In genomic region chr15:72315706-72316370, GRCh38 we compare ENCODE assay signal across 17 cellular contexts. TPM values are rescaled to one million over a fixed set of nuclear protein-coding genes. Genes with fewer than 3 reads are reported as not detected.
DNase-seq lines count a peak whose midpoint lies in the region; ATAC-seq and TF ChIP-seq lines count a peak whose summit lies in the region.
"Had no signal": no experiment of that assay in that cellular context is flagged by ENCODE, and none has a peak within 500 bp of the region (broad histone marks: within the 10 kb centered on the region; RNA-seq: fewer than 3 reads in every experiment).

No MANE protein-coding gene starts in this region.

- DNase-seq in CD1c-positive myeloid dendritic cell (ENCODE audit: extremely low spot score) (peak; percentile 16), HT1080 (ENCODE audit: low read depth) (peak; percentile 13), NCI-H446 treated with DMSO at 0.1 percent for 48 hours (lab: John Stamatoyannopoulos, UW) (peak; percentile 28), neuronal stem cell (ENCODE audit: low spot score) (no peak), GM10248 (ENCODE audit: extremely low spot score) (no peak)
- no peak for DNase-seq in activated CD4-positive, CD25-positive, alpha-beta regulatory T cell (lab: John Stamatoyannopoulos, UW)
- DNase-seq: activated naive CD4-positive, alpha-beta T cell treated with Interleukin-2 at 50 U/mL for 16 hours; dermis blood vessel endothelial cell; HFFc6; PC-9; stimulated activated CD4-positive, alpha-beta T cell treated with anti-CD3 and anti-CD28 coated beads, Interleukin-12 subunit alpha, Interleukin-12 subunit beta, amount 100 ng/mL, for 4 hours; stimulated activated naive CD8-positive, alpha-beta T cell treated with anti-CD3 and anti-CD28 coated beads, Interleukin-15, amount 100 ng/mL, for 72 hours; T-helper 1 cell had no signal

- ATAC-seq in HG03095 (IDR thresholded peaks at IDR 0.05; ENCODE audit: unreplicated experiment): no peak
- ATAC-seq: activated CD4-positive, CD25-positive, alpha-beta regulatory T cell treated with anti-CD3 and anti-CD28 coated beads, Interleukin-2, amount 50 U/mL, for 24 hours; stimulated activated naive CD8-positive, alpha-beta T cell treated with anti-CD3 and anti-CD28 coated beads, Interleukin-15, amount 100 ng/mL, for 72 hours had no signal

- H3K9ac ChIP-seq in neuronal stem cell (ENCODE audit: low read depth, low read length, poor library complexity): no peak overlapping the region

- no peak overlapping the region for H3K27ac ChIP-seq in neuronal stem cell (replicated peaks; ENCODE audit: low read length)
- H3K27ac ChIP-seq: PC-9, vagina had no signal

- CTCF ChIA-PET in GM10248 (lab: Yijun Ruan, JAX): interaction anchor here (2.8 kb wide), 1 partner anchor 355 kb away, joined by 11 read pairs; no protein-coding TSS in a partner anchor

- no peaks in the 10 kb centered on the region for H3K9me3 Mint-ChIP-seq in brain
- H3K9me3 Mint-ChIP-seq: HFFc6 had no signal

- no peak overlapping the region for H2BK12ac ChIP-seq in neuronal stem cell (ENCODE audit: low read length)

- H4K8ac ChIP-seq in neuronal stem cell (ENCODE audit: low read depth, low read length): no peak overlapping the region

- H2BK120ac ChIP-seq in neuronal stem cell (ENCODE audit: low read depth, low read length): no peak overlapping the region

- H3K4me3 Mint-ChIP-seq in brain: peak overlapping the region in 4 of 5 experiments; percentile 38 to 89 (median 52)
- H3K4me3 Mint-ChIP-seq: HFFc6; stimulated activated naive CD8-positive, alpha-beta T cell treated with anti-CD3 and anti-CD28 coated beads, Interleukin-15, amount 100 ng/mL, for 72 hours had no signal

- H3K4me1 ChIP-seq in neuronal stem cell (ENCODE audit: control insufficient read depth in 2 of 2, insufficient read depth in 1 of 2, low read depth in 1 of 2, low read length in 2 of 2): peaks cover 2 to 3% of the 10 kb centered on the region in 2 donors

- POLR2A ChIA-PET in GM10248 (lab: Yijun Ruan, JAX): no interaction called here

- H3K4ac ChIP-seq in neuronal stem cell (ENCODE audit: low read length): no peak overlapping the region

- H3K27me3 ChIP-seq in neuronal stem cell (ENCODE audit: control insufficient read depth in 3 of 3, insufficient read depth in 3 of 3, low read depth in 1 of 3, low read length in 3 of 3): peaks cover 0 to 22% (median 19%) of the 10 kb centered on the region in 3 experiments
- H3K27me3 ChIP-seq: vagina had no signal

- H3K4me1 Mint-ChIP-seq in brain: peaks cover 55% of the 10 kb centered on the region

- H2BK15ac ChIP-seq in neuronal stem cell (ENCODE audit: low read length): no peak overlapping the region

- H3K18ac ChIP-seq in neuronal stem cell (ENCODE audit: low read length): no peak overlapping the region

- peaks cover 3% of the 10 kb centered on the region for H3K36me3 Mint-ChIP-seq in brain

- H4K91ac ChIP-seq in neuronal stem cell (ENCODE audit: low read depth, low read length, poor library complexity): no peak overlapping the region

- H3K4me3 ChIP-seq in neuronal stem cell (ENCODE audit: low read length in 2 of 2): no peak overlapping the region
- H3K4me3 ChIP-seq: PC-9, vagina had no signal

- peak overlapping the region in 3 of 5 experiments; percentile 56 to 88 (median 69) for H3K27ac Mint-ChIP-seq in brain
- H3K27ac Mint-ChIP-seq: HFFc6; stimulated activated naive CD8-positive, alpha-beta T cell treated with anti-CD3 and anti-CD28 coated beads, Interleukin-15, amount 100 ng/mL, for 72 hours had no signal

- no peak overlapping the region for H2AK5ac ChIP-seq in neuronal stem cell (ENCODE audit: low read depth, low read length)

- peaks cover 2% of the 10 kb centered on the region for H3K79me1 ChIP-seq in neuronal stem cell (ENCODE audit: low read depth, low read length)

- no CpG with 5 or more reads among the region's 6 CpGs for WGBS in neuronal stem cell (ENCODE audit: extremely low coverage in 2 of 2, insufficient read length in 2 of 2, insufficient replicate concordance in 1 of 2), 2 donors

- H3K4me2 ChIP-seq in neuronal stem cell (ENCODE audit: insufficient read depth, low read length, poor library complexity, severe bottlenecking): no peak overlapping the region
- H3K4me2 ChIP-seq: PC-9 had no signal

- H2BK5ac ChIP-seq in neuronal stem cell (ENCODE audit: low read length): no peak overlapping the region

- no peaks in the 10 kb centered on the region for H3K36me3 ChIP-seq in neuronal stem cell (replicated peaks in 1 of 2; ENCODE audit: control insufficient read depth in 2 of 2, insufficient read depth in 2 of 2, low read length in 2 of 2)
- H3K36me3 ChIP-seq: vagina had no signal

- no peaks in the 10 kb centered on the region for H3K9me3 ChIP-seq in neuronal stem cell (replicated peaks in 1 of 2; ENCODE audit: control insufficient read depth in 2 of 2, insufficient read depth in 1 of 2, low read depth in 1 of 2, low read length in 2 of 2)
- H3K9me3 ChIP-seq: vagina had no signal

- no peak overlapping the region for H3K23ac ChIP-seq in neuronal stem cell (ENCODE audit: low read depth, low read length, poor library complexity)

- H3K27me3 Mint-ChIP-seq in brain: peaks cover 7% of the 10 kb centered on the region

- no peak for TF ChIP-seq CTCF in brain (conservative IDR thresholded peaks at IDR 0.05)
- no peak for TF ChIP-seq CTCF in GM10248 (IDR thresholded peaks at IDR 0.05; ENCODE audit: control extremely low read depth, extremely low read depth, low read depth, missing control alignments)

- H2AFZ ChIP-seq in neuronal stem cell (ENCODE audit: low read length): no peak overlapping the region
- H2AFZ ChIP-seq: PC-9 had no signal

- H3K14ac ChIP-seq in neuronal stem cell (ENCODE audit: low read length): no peak overlapping the region

RNA-seq across cellular contexts. Expression of gene CELF6, which starts 4.1 kb away (rescaled TPM):
- total RNA-seq in HT1080 (2014; rRNA removed; shearing (Covaris generic)): 0.34 TPM in 1 of 2 replicates, not detected in the other
- 0.18 TPM in 1 of 2 replicates, not detected in the other for polyA plus RNA-seq in HT1080 (2015; cell fraction: cytosol; rRNA removed)
- polyA plus RNA-seq in HT1080 (2015; cell fraction: nucleus; rRNA removed): 2.2 and 3.4 TPM in 2 replicates
- 8.6 TPM for polyA plus RNA-seq in brain (ENCODE audit: insufficient read depth, low read depth, low replicate concordance)
- 0.38 TPM for polyA plus RNA-seq in neuronal stem cell (2013, experiment 1 of 2)
- polyA plus RNA-seq in neuronal stem cell (2013, experiment 2 of 2): 0.21 TPM
- total RNA-seq: PC-9 had no signal

RNA-seq across cellular contexts. Expression of gene PARP6, which starts 43.5 kb away (rescaled TPM):
- total RNA-seq in HT1080 (2014; rRNA removed; shearing (Covaris generic)): 21.9 and 27.4 TPM in 2 replicates
- 13.7 and 17.2 TPM in 2 replicates for polyA plus RNA-seq in HT1080 (2015; cell fraction: cytosol; rRNA removed)
- polyA plus RNA-seq in HT1080 (2015; cell fraction: nucleus; rRNA removed): 102 and 116 TPM in 2 replicates
- polyA plus RNA-seq in brain (ENCODE audit: insufficient read depth, low read depth, low replicate concordance): 124 TPM
- polyA plus RNA-seq in neuronal stem cell (2013, experiment 1 of 2): 38.0 TPM
- 39.5 TPM for polyA plus RNA-seq in neuronal stem cell (2013, experiment 2 of 2)

RNA-seq across cellular contexts. Expression of gene HEXA, which starts 60.0 kb away (rescaled TPM):
- total RNA-seq in HT1080 (2014; rRNA removed; shearing (Covaris generic)): 75.7 and 83.2 TPM in 2 replicates
- polyA plus RNA-seq in HT1080 (2015; cell fraction: cytosol; rRNA removed): 95.8 and 108 TPM in 2 replicates
- polyA plus RNA-seq in HT1080 (2015; cell fraction: nucleus; rRNA removed): 261 and 278 TPM in 2 replicates
- polyA plus RNA-seq in brain (ENCODE audit: insufficient read depth, low read depth, low replicate concordance): 56.1 TPM
- 35.7 TPM for polyA plus RNA-seq in neuronal stem cell (2013, experiment 1 of 2)
- 36.8 TPM for polyA plus RNA-seq in neuronal stem cell (2013, experiment 2 of 2)

Comparison
In these comparisons a context has a peak if more than half of its experiments do, and no peak if none do; other contexts are left out.
1. DNase-seq: peak in CD1c-positive myeloid dendritic cell (single experiment), HT1080 (single experiment) and NCI-H446 treated with DMSO at 0.1 percent for 48 hours (single experiment); none in neuronal stem cell (single experiment), activated CD4-positive, CD25-positive, alpha-beta regulatory T cell (0 of 4) and GM10248 (single experiment).